19 cellular contexts compared by ENCODE assay signal in genomic region chr5:79111387-79111959, GRCh38. TPM values are rescaled to one million over a fixed set of nuclear protein-coding genes. Genes with fewer than 3 reads are reported as not detected.
A peak's percentile ranks its signal among the peaks of the same experiment; 100 is the strongest.
DNase-seq lines count a peak whose midpoint lies in the region; ATAC-seq, FAIRE-seq and TF ChIP-seq lines count a peak whose summit lies in the region.
"Had no signal": no experiment of that assay in that cellular context is flagged by ENCODE, and none has a peak within 500 bp of the region (broad histone marks: within the 10 kb centered on the region; RNA-seq: fewer than 3 reads in every experiment).

Gene BHMT, plus strand, starts transcription at chr5:79111809. Its CDS starts 77 bp downstream, at chr5:79111886.

- H3K9ac ChIP-seq in IMR-90 (ENCODE audit: low read depth, low read length) = no peak within 1 kb of the TSS
- H3K9ac ChIP-seq in HepG2 (ENCODE audit: insufficient read depth, low read depth, low read length) = no peak within 1 kb of the TSS
- H3K9ac ChIP-seq in skeletal muscle satellite cell (ENCODE audit: low read depth, low read length) = no peak within 1 kb of the TSS

- peaks cover 60% of the 10 kb centered on the region for H3K27me3 ChIP-seq in IMR-90 (ENCODE audit: control insufficient read depth, insufficient read depth, low read length)
- peaks cover 0 to 24% (median 13%) of the 10 kb centered on the region in 4 donors for H3K27me3 ChIP-seq in esophagus muscularis mucosa
- H3K27me3 ChIP-seq in HepG2 (ENCODE audit: control insufficient read depth in 1 of 2, insufficient read depth in 2 of 2, low read length in 2 of 2) = peaks cover 0 to 15% of the 10 kb centered on the region in 2 experiments; a peak in 4 of 5 replicates
- H3K27me3 ChIP-seq in skeletal muscle satellite cell (ENCODE audit: control insufficient read depth, insufficient read depth, low read length) = peaks cover 44% of the 10 kb centered on the region

- no peaks in the 10 kb centered on the region for H3K79me2 ChIP-seq in HepG2 (ENCODE audit: insufficient read depth, low read length)

- TF ChIP-seq CTCF in IMR-90 (conservative IDR thresholded peaks at IDR 0.05; ENCODE audit: low read depth, low read length) (no peak), esophagus muscularis mucosa (IDR thresholded peaks at IDR 0.05) (no peak), HepG2 (CRISPR knock-in tag; IDR thresholded peaks at IDR 0.05) (no peak)

- no peak for ATAC-seq in IMR-90 (ENCODE audit: low read depth)
- peak; percentile 74 for ATAC-seq in HepG2
- ATAC-seq in naive thymus-derived CD8-positive, alpha-beta T cell = no peak
- ATAC-seq: activated naive CD4-positive, alpha-beta T cell treated with anti-CD3 and anti-CD28 coated beads, Interleukin-2, amount 50 U/mL, for 72 hours; T-cell had no signal

- H4K91ac ChIP-seq in IMR-90 (ENCODE audit: insufficient read depth, low read depth, low read length) = no peak within 1 kb of the TSS

- H2AK9ac ChIP-seq in IMR-90 (replicated peaks; ENCODE audit: low read depth, low read length, poor library complexity) = no peak within 1 kb of the TSS

- H2BK120ac ChIP-seq in IMR-90 (ENCODE audit: low read depth, low read length) = no peak within 1 kb of the TSS

- no peak within 1 kb of the TSS for H3K23ac ChIP-seq in IMR-90 (ENCODE audit: low read depth, low read length)

- H3K27ac Mint-ChIP-seq in naive thymus-derived CD8-positive, alpha-beta T cell = peak within 1 kb of the TSS in 1 of 10 donors; percentile 77
- H3K27ac Mint-ChIP-seq: activated naive CD4-positive, alpha-beta T cell treated with anti-CD3 and anti-CD28 coated beads, Interleukin-2, amount 50 U/mL, for 72 hours; CD4-positive, alpha-beta T cell; T-cell had no signal

- H3K4me2 ChIP-seq in IMR-90 (ENCODE audit: low read depth, low read length) (no peak within 1 kb of the TSS; the same call in 1 of the 2 replicates), HepG2 (ENCODE audit: low read depth, low read length) (peak within 1 kb of the TSS; percentile 66), skeletal muscle satellite cell (ENCODE audit: low read length) (peak within 1 kb of the TSS; percentile 61)

- H4K8ac ChIP-seq in IMR-90 (ENCODE audit: low read depth in 2 of 2, low read length in 2 of 2) = no peak within 1 kb of the TSS

- no peak within 1 kb of the TSS for H3K27ac ChIP-seq in IMR-90 (ENCODE audit: insufficient read depth, low read length)
- no peak within 1 kb of the TSS for H3K27ac ChIP-seq in esophagus muscularis mucosa (replicated peaks in 1 of 4)
- H3K27ac ChIP-seq in HepG2 (ENCODE audit: extremely low read length, insufficient read depth, low read length) = no peak within 1 kb of the TSS
- H3K27ac ChIP-seq: heart left ventricle, psoas muscle, tibial nerve had no signal

- TF ChIP-seq EP300 in esophagus muscularis mucosa (IDR thresholded peaks at IDR 0.05) = no peak
- TF ChIP-seq EP300 in HepG2 (IDR thresholded peaks at IDR 0.05; ENCODE audit: low read depth in 2 of 2, low read length in 2 of 2) = no peak
- no peak for TF ChIP-seq EP300 in HepG2 (CRISPR knock-in tag; IDR thresholded peaks at IDR 0.05; ENCODE audit: borderline replicate concordance)

- H4K20me1 ChIP-seq in IMR-90 (ENCODE audit: insufficient read depth, low read length) (no peaks in the 10 kb centered on the region), HepG2 (ENCODE audit: insufficient read depth, low read length) (no peaks in the 10 kb centered on the region)

- POLR2A ChIA-PET in IMR-90 (lab: Charles Lee; ENCODE audit: unreplicated experiment) = no interaction called here
- POLR2A ChIA-PET in HepG2 (lab: Yijun Ruan, JAX) = no interaction called here
- POLR2A ChIA-PET in naive thymus-derived CD8-positive, alpha-beta T cell (lab: Charles Lee) = no interaction called here

- H2AK5ac ChIP-seq in IMR-90 (ENCODE audit: low read depth, low read length) = no peak within 1 kb of the TSS

- H3K79me1 ChIP-seq in IMR-90 (ENCODE audit: low read depth in 1 of 2, low read length in 2 of 2) = no peaks in the 10 kb centered on the region

- H3K36me3 Mint-ChIP-seq in naive thymus-derived CD8-positive, alpha-beta T cell = peaks cover 0 to 2% (median 0%) of the 10 kb centered on the region in 3 donors
- H3K36me3 Mint-ChIP-seq: activated naive CD4-positive, alpha-beta T cell treated with anti-CD3 and anti-CD28 coated beads, Interleukin-2, amount 50 U/mL, for 72 hours; T-cell had no signal

- TF ChIP-seq RAD21 in IMR-90 (IDR thresholded peaks at IDR 0.05; ENCODE audit: low read length) = no peak
- no peak for TF ChIP-seq RAD21 in HepG2 (CRISPR knock-in tag; IDR thresholded peaks at IDR 0.05)

- H3K9me3 Mint-ChIP-seq in naive thymus-derived CD8-positive, alpha-beta T cell = no peaks in the 10 kb centered on the region
- H3K9me3 Mint-ChIP-seq: activated naive CD4-positive, alpha-beta T cell treated with anti-CD3 and anti-CD28 coated beads, Interleukin-2, amount 50 U/mL, for 72 hours; CD4-positive, alpha-beta T cell; T-cell had no signal

- H3K36me3 ChIP-seq in IMR-90 (ENCODE audit: control insufficient read depth, insufficient read depth, low read length) (no peaks in the 10 kb centered on the region), esophagus muscularis mucosa (no peaks in the 10 kb centered on the region), HepG2 (replicated peaks in 1 of 2; ENCODE audit: control insufficient read depth in 1 of 2, insufficient read depth in 2 of 2, low read length in 2 of 2) (no peaks in the 10 kb centered on the region), skeletal muscle satellite cell (ENCODE audit: insufficient read depth, low read length) (no peaks in the 10 kb centered on the region)
- H3K36me3 ChIP-seq: heart left ventricle, tibial nerve had no signal

- no peak within 1 kb of the TSS for H4K5ac ChIP-seq in IMR-90 (ENCODE audit: low read depth, low read length)

- H3K4me3 ChIP-seq in IMR-90 (ENCODE audit: insufficient read depth, low read depth, low read length) (no peak within 1 kb of the TSS), esophagus muscularis mucosa (peak within 1 kb of the TSS in 3 of 4 donors; percentile 11 to 26 (median 14)), HepG2 (replicated peaks in 1 of 3; ENCODE audit: insufficient read depth in 1 of 3, low read depth in 2 of 3, low read length in 3 of 3) (peak within 1 kb of the TSS; percentile 41 to 67 (median 58)), skeletal muscle satellite cell (ENCODE audit: low read length) (no peak within 1 kb of the TSS)
- H3K4me3 ChIP-seq: psoas muscle, tibial nerve had no signal

- CTCF ChIA-PET in IMR-90 (lab: Yijun Ruan, JAX) = no interaction called here
- CTCF ChIA-PET in HepG2 (lab: Yijun Ruan, JAX; ENCODE audit: low intra/inter-chr PET ratio, low total read pairs) = no interaction called here

- H3K4me1 ChIP-seq in IMR-90 (ENCODE audit: control insufficient read depth, insufficient read depth, low read length) (no peaks in the 10 kb centered on the region), esophagus muscularis mucosa (peaks cover 0 to 29% (median 23%) of the 10 kb centered on the region in 4 donors), HepG2 (ENCODE audit: insufficient read depth, low read length) (peaks cover 60% of the 10 kb centered on the region), skeletal muscle satellite cell (ENCODE audit: control insufficient read depth, insufficient read depth, low read length) (no peaks in the 10 kb centered on the region)
- H3K4me1 ChIP-seq: psoas muscle had no signal

- TF ChIP-seq POLR2A in IMR-90 (IDR thresholded peaks at IDR 0.05; ENCODE audit: low read depth, low read length) = no peak
- TF ChIP-seq POLR2A in esophagus muscularis mucosa (IDR thresholded peaks at IDR 0.05; ENCODE audit: low read depth) = no peak
- TF ChIP-seq POLR2A in HepG2 (IDR thresholded peaks at IDR 0.05; ENCODE audit: insufficient read depth in 1 of 2, low read depth in 2 of 2, low read length in 2 of 2) = peak in 1 of 2 experiments; percentile 53; a peak in 1 of 4 replicates

- H3K27me3 Mint-ChIP-seq in naive thymus-derived CD8-positive, alpha-beta T cell = peaks cover 27 to 68% (median 37%) of the 10 kb centered on the region in 5 donors

- no peak within 1 kb of the TSS for H3K18ac ChIP-seq in IMR-90 (ENCODE audit: low read depth, low read length)

- in situ Hi-C loops in IMR-90 (cut with MboI; ENCODE audit: low sequenced_read_pairs) = no loop called here
- in situ Hi-C loops in HepG2 (cut with HindIII; ENCODE audit: extremely low pct_ligation_motif_present, low pct_unique_long_range_greater_than_20kb) = no loop called here

- H3K4me1 Mint-ChIP-seq in naive thymus-derived CD8-positive, alpha-beta T cell = peaks cover 0 to 5% (median 1%) of the 10 kb centered on the region in 4 donors

- BruUV-seq in IMR-90 (replicated peaks; lab: Mats Ljungman, UMichigan) = no TSS peak
- no TSS peak for BruUV-seq in HepG2 (replicated peaks; lab: Mats Ljungman, UMichigan)

- H2BK15ac ChIP-seq in IMR-90 (ENCODE audit: low read depth, low read length) = no peak within 1 kb of the TSS

- no peak for FAIRE-seq in HepG2 (lab: Jason Lieb, UNC)
- FAIRE-seq: RCC 7860 had no signal

- dilution Hi-C loops in IMR-90 (cut with HindIII; ENCODE audit: low sequenced_read_pairs, unreplicated experiment) = no loop called here

- H3K4ac ChIP-seq in IMR-90 (ENCODE audit: low read depth, low read length) = no peak within 1 kb of the TSS

- WGBS in IMR-90 (ENCODE audit: extremely low coverage in 2 of 2, insufficient read length in 1 of 2), 2 experiments = 26% methylated on average over 10 of the region's 32 CpGs; no CpG with 5 or more reads in 1 of the 2 experiments
- WGBS in esophagus muscularis mucosa = 58% methylated on average over 18 of the region's 32 CpGs
- 42% methylated on average over 31 of the region's 32 CpGs for WGBS in HepG2 (ENCODE audit: low lambda C conversion rate)

- H3K4me3 Mint-ChIP-seq in naive thymus-derived CD8-positive, alpha-beta T cell = no peak within 1 kb of the TSS
- H3K4me3 Mint-ChIP-seq: CD4-positive, alpha-beta T cell; T-cell had no signal

- DNase-seq in IMR-90 = no peak
- DNase-seq in esophagus muscularis mucosa (ENCODE audit: extremely low spot score) = no peak
- DNase-seq in HepG2 (ENCODE audit: low spot score) = no peak
- DNase-seq in activated CD4-positive, alpha-beta T cell treated with anti-CD3 and anti-CD28 coated beads, Interleukin-2, amount 50 U/mL, for 1 hour = no peak
- DNase-seq in naive thymus-derived CD8-positive, alpha-beta T cell = no peak
- DNase-seq in AG08395 (ENCODE audit: low spot score) = no peak
- no peak for DNase-seq in activated CD4-positive, CD25-positive, alpha-beta regulatory T cell treated with anti-CD3 and anti-CD28 coated beads, Interleukin-2, amount 50 U/mL, for 72 hours
- DNase-seq: activated CD4-positive, alpha-beta T cell treated with anti-CD3 and anti-CD28 coated beads for 1 hour; CD4-positive, alpha-beta T cell; central memory CD4-positive, alpha-beta T cell; heart left ventricle; NCI-H526 treated with DMSO at 0.1 percent for 48 hours; psoas muscle; stimulated activated CD4-positive, alpha-beta T cell treated with anti-CD3 and anti-CD28 coated beads, Interleukin-1b, Interleukin-23, amount 100 ng/mL, for 48 hours; T-cell had no signal

- no peaks in the 10 kb centered on the region for H3K9me1 ChIP-seq in IMR-90 (ENCODE audit: insufficient read depth, low read length)

- H2BK5ac ChIP-seq in IMR-90 (ENCODE audit: low read depth, low read length, poor library complexity, severe bottlenecking) = no peak within 1 kb of the TSS

- intact Hi-C loops in IMR-90 (cut with micrococcal nuclease) = loop anchor here (5.0 kb wide), 1 partner anchor 69 kb away; no protein-coding TSS in a partner anchor
- intact Hi-C loops in esophagus muscularis mucosa (cut with DNase I) = no loop called here
- intact Hi-C loops in HepG2 (cut with micrococcal nuclease; ENCODE audit: unreplicated experiment) = no loop called here

- peak within 1 kb of the TSS; percentile 2 for H2AFZ ChIP-seq in IMR-90 (replicated peaks; ENCODE audit: low read length, poor library complexity)
- no peak within 1 kb of the TSS for H2AFZ ChIP-seq in HepG2 (ENCODE audit: low read length)

- no peak within 1 kb of the TSS for H3K56ac ChIP-seq in IMR-90 (ENCODE audit: extremely low read depth, insufficient read depth, low read length)

- H3K9me3 ChIP-seq in IMR-90 (ENCODE audit: control insufficient read depth, insufficient read depth, low read length) (no peaks in the 10 kb centered on the region), esophagus muscularis mucosa (no peaks in the 10 kb centered on the region), HepG2 (ENCODE audit: low read length) (no peaks in the 10 kb centered on the region), skeletal muscle satellite cell (replicated peaks; ENCODE audit: low read length) (no peaks in the 10 kb centered on the region)
- H3K9me3 ChIP-seq: heart left ventricle, psoas muscle, tibial nerve had no signal

- no peak within 1 kb of the TSS for H3K14ac ChIP-seq in IMR-90 (replicated peaks; ENCODE audit: low read depth, low read length)

- no peak within 1 kb of the TSS for H2BK20ac ChIP-seq in IMR-90 (ENCODE audit: low read depth, low read length)

RNA-seq across cellular contexts. Expression of gene BHMT, which starts in this region (rescaled TPM):
- total RNA-seq in IMR-90 (2012; rRNA removed) (not detected in 2 replicates), esophagus muscularis mucosa (1 to 10 TPM in 3 of 4 donors, under 1 TPM in 1; 0.83 to 4.8 (median 3.9) TPM), HepG2 (2016; rRNA removed; fragmentation: Illumina TruSeq; extraction: Trizol) (6.4 and 10.9 TPM in 2 replicates)
- polyA plus RNA-seq in IMR-90 (2012; rRNA removed) (not detected in 2 replicates), HepG2 (2011; rRNA removed) (0.40 and 0.63 TPM in 2 replicates)
- not detected in 2 replicates for polyA plus RNA-seq in IMR-90 (2012; cell fraction: cytosol; rRNA removed)
- not detected in 2 replicates for polyA plus RNA-seq in IMR-90 (2012; cell fraction: nucleus; rRNA removed; ENCODE audit: low replicate concordance)
- total RNA-seq in HepG2 (2016; cell fraction: cytosol; rRNA removed; fragmentation: Illumina TruSeq; extraction: Trizol; ENCODE audit: low read depth) = 0.62 and 1.3 TPM in 2 replicates
- total RNA-seq in HepG2 (2016; cell fraction: insoluble cytoplasmic fraction; rRNA removed; fragmentation: Illumina TruSeq; extraction: Trizol) = 7.5 and 9.6 TPM in 2 replicates
- total RNA-seq in HepG2 (2016; cell fraction: membrane; rRNA removed; fragmentation: Illumina TruSeq; extraction: Trizol) = 1.8 and 2.3 TPM in 2 replicates
- total RNA-seq in HepG2 (2016; cell fraction: nucleus; rRNA removed; fragmentation: Illumina TruSeq; extraction: Trizol) = 3.3 and 3.5 TPM in 2 replicates
- 0.72 and 0.81 TPM in 2 replicates for polyA plus RNA-seq in HepG2 (2011; cell fraction: cytosol; rRNA removed)
- 1.0 and 1.3 TPM in 2 replicates for polyA plus RNA-seq in HepG2 (2011; cell fraction: nucleus; rRNA removed)
- polyA plus RNA-seq in HepG2 (2012) = 3.5 and 15.0 TPM in 2 replicates
- polyA plus RNA-seq in HepG2 (2016; cell fraction: cytosol; fragmentation: Illumina TruSeq; extraction: Trizol; ENCODE audit: low read depth) = 0.29 and 0.47 TPM in 2 replicates
- 11.2 and 11.3 TPM in 2 replicates for polyA plus RNA-seq in HepG2 (2016; cell fraction: insoluble cytoplasmic fraction; fragmentation: Illumina TruSeq; extraction: Trizol; ENCODE audit: low read depth)
- 1.3 and 1.5 TPM in 2 replicates for polyA plus RNA-seq in HepG2 (2016; cell fraction: membrane; fragmentation: Illumina TruSeq; extraction: Trizol; ENCODE audit: low read depth)
- 4.6 and 5.3 TPM in 2 replicates for polyA plus RNA-seq in HepG2 (2016; cell fraction: nucleus; fragmentation: Illumina TruSeq; extraction: Trizol; ENCODE audit: insufficient read depth, low read depth)
- polyA minus RNA-seq in HepG2 (2011; rRNA and poly(A)+ RNA removed; ENCODE audit: low replicate concordance) = 1.1 TPM in 1 of 2 replicates, not detected in the other
- 1.1 and 1.4 TPM in 2 replicates for polyA minus RNA-seq in HepG2 (2011; cell fraction: cytosol; rRNA and poly(A)+ RNA removed)
- 1.3 and 3.9 TPM in 2 replicates for polyA minus RNA-seq in HepG2 (2011; cell fraction: nucleus; rRNA and poly(A)+ RNA removed)
- not detected in 2 replicates for total RNA-seq in skeletal muscle satellite cell (2012; rRNA removed)
- not detected for total RNA-seq in naive thymus-derived CD8-positive, alpha-beta T cell
- not detected for polyA plus RNA-seq in naive thymus-derived CD8-positive, alpha-beta T cell
- total RNA-seq: activated naive CD4-positive, alpha-beta T cell treated with anti-CD3 and anti-CD28 coated beads, Interleukin-2, amount 50 U/mL, for 72 hours; CD4-positive, alpha-beta T cell; heart left ventricle; psoas muscle had no signal
- polyA plus RNA-seq: heart left ventricle had no signal

Comparison
In these comparisons a context has a peak if more than half of its experiments do, and no peak if none do; other contexts are left out.
1. H3K4me3 ChIP-seq: peak in esophagus muscularis mucosa (3 of 4) and HepG2 (3 of 3); none in IMR-90 (single experiment) and skeletal muscle satellite cell (single experiment).